8 cellular contexts compared by ENCODE assay signal in the genomic region with DNA sequence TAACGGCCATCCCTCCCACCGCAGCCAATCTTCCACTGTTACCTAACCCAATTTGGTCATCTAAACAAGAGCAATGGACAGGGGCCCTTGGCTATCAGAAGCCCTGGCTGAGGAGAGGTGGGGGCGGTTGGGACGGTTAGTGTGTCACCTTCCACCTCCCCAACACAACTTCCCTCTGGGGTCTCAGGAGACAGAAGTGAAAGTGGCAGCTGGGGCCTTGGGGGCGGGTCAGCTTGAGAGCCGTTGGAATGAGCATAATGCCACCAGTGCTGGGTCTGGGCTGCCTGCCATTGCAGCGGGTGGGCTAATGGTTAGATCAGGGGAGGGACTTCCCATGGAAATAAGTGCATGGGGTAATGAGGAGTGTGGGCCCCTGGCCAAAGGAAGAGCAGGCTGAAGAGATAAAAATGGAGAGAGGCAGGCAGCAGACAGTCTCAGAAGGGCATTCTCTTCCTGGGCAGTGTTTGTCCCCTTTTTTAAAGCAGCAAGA. TPM values are rescaled to one million over a fixed set of nuclear protein-coding genes. Genes with fewer than 3 reads are reported as not detected.
DNase-seq lines count a peak whose midpoint lies in the region; ATAC-seq and TF ChIP-seq lines count a peak whose summit lies in the region.

No MANE protein-coding gene starts in this region.

- POLR2A ChIA-PET in activated B cell treated with CpG ODN at 0.5 μM for 24 hours (lab: Charles Lee): interaction anchor here (0.6 to 22.2 kb wide), 11 partner anchors 6 to 236 kb away, joined by 3 to 1179 read pairs (median 6); partner anchors contain the start of genes GPATCH4, ISG20L2, MEF2D and METTL25B

- H3K9me3 Mint-ChIP-seq in activated naive CD4-positive, alpha-beta T cell treated with anti-CD3 and anti-CD28 coated beads, Interleukin-2, amount 50 U/mL, for 72 hours: no peaks in the 10 kb centered on the region
- H3K9me3 Mint-ChIP-seq in activated B cell treated with CpG ODN at 0.5 μM for 24 hours: no peaks in the 10 kb centered on the region

- intact Hi-C loops in activated B cell treated with CpG ODN at 0.5 μM for 24 hours (cut with micrococcal nuclease): loop anchor here (1.0 kb wide), 3 partner anchors 8 to 35 kb away; partner anchors contain the start of gene MEF2D

- 25 to 38% methylated on average over 7 of the region's 7 CpGs for WGBS in upper lobe of left lung, 2 donors

- no peak for TF ChIP-seq POLR2A in upper lobe of left lung (IDR thresholded peaks at IDR 0.05)

- no peaks in the 10 kb centered on the region for H3K27me3 ChIP-seq in upper lobe of left lung

- H3K36me3 ChIP-seq in upper lobe of left lung: peaks cover 0 to 9% (median 0%) of the 10 kb centered on the region in 4 donors

- CTCF ChIA-PET in activated B cell treated with CpG ODN at 0.5 μM for 24 hours (lab: Charles Lee): interaction anchor here (0.6 to 2.8 kb wide), 7 partner anchors 8 to 233 kb away, joined by 3 to 25 read pairs (median 5); partner anchors contain the start of gene MEF2D

- peaks cover 8 to 27% of the 10 kb centered on the region in 2 donors for H3K36me3 Mint-ChIP-seq in activated naive CD4-positive, alpha-beta T cell treated with anti-CD3 and anti-CD28 coated beads, Interleukin-2, amount 50 U/mL, for 72 hours
- H3K36me3 Mint-ChIP-seq in activated B cell treated with CpG ODN at 0.5 μM for 24 hours (ENCODE audit: low read depth): peaks cover 42% of the 10 kb centered on the region

- H3K27ac Mint-ChIP-seq in activated naive CD4-positive, alpha-beta T cell treated with anti-CD3 and anti-CD28 coated beads, Interleukin-2, amount 50 U/mL, for 72 hours: peak overlapping the region; percentile 4 to 45
- H3K27ac Mint-ChIP-seq in activated B cell treated with CpG ODN at 0.5 μM for 24 hours: peak overlapping the region; percentile 97

- H3K9me3 ChIP-seq in upper lobe of left lung: no peaks in the 10 kb centered on the region

- ATAC-seq in activated naive CD4-positive, alpha-beta T cell treated with anti-CD3 and anti-CD28 coated beads, Interleukin-2, amount 50 U/mL, for 72 hours: no peak
- peak; percentile 70 for ATAC-seq in activated B cell treated with CpG ODN at 0.5 μM for 24 hours (ENCODE audit: low read depth)
- ATAC-seq in upper lobe of left lung (ENCODE audit: low FRiP score in 2 of 2): peak in 1 of 2 donors; percentile 9
- ATAC-seq in GM21390 (IDR thresholded peaks at IDR 0.05; ENCODE audit: unreplicated experiment): no peak
- no peak for ATAC-seq in HG03097 (IDR thresholded peaks at IDR 0.05; ENCODE audit: low FRiP score, unreplicated experiment)

- TF ChIP-seq CTCF in activated B cell treated with CpG ODN at 0.5 μM for 24 hours (IDR thresholded peaks at IDR 0.05): no peak
- TF ChIP-seq CTCF in upper lobe of left lung (IDR thresholded peaks at IDR 0.05): no peak

- no peak for DNase-seq in activated naive CD4-positive, alpha-beta T cell treated with anti-CD3 and anti-CD28 coated beads, Interleukin-2, amount 50 U/mL, for 72 hours (ENCODE audit: low spot score in 2 of 2)
- DNase-seq in activated naive CD4-positive, alpha-beta T cell treated with Interleukin-2 at 50 U/mL for 16 hours: no peak
- DNase-seq in activated B cell treated with CpG ODN at 0.5 μM for 24 hours: peak; percentile 69
- peak; percentile 76 for DNase-seq in medulla oblongata (ENCODE audit: extremely low spot score)
- no peak for DNase-seq in upper lobe of left lung
- no peak for DNase-seq in activated CD8-positive, alpha-beta memory T cell treated with anti-CD3 and anti-CD28 coated beads, Interleukin-2, amount 50 U/mL, for 4 hours

- TF ChIP-seq EP300 in upper lobe of left lung (IDR thresholded peaks at IDR 0.05): no peak

- peaks cover 99% of the 10 kb centered on the region for H3K4me1 Mint-ChIP-seq in activated B cell treated with CpG ODN at 0.5 μM for 24 hours

- peak overlapping the region; percentile 59 to 88 (median 80) for H3K27ac ChIP-seq in upper lobe of left lung

- no peaks in the 10 kb centered on the region for H3K27me3 Mint-ChIP-seq in activated B cell treated with CpG ODN at 0.5 μM for 24 hours

- peak overlapping the region in 1 of 4 donors; percentile 7 for H3K4me3 ChIP-seq in upper lobe of left lung

- H3K4me3 Mint-ChIP-seq in activated B cell treated with CpG ODN at 0.5 μM for 24 hours: peak overlapping the region; percentile 88

- peaks cover 100% of the 10 kb centered on the region in 4 donors for H3K4me1 ChIP-seq in upper lobe of left lung

RNA-seq across cellular contexts. Expression of gene MEF2D, which starts 7.9 kb away (rescaled TPM):
- 10 to 100 TPM; 31.7 to 62.5 TPM for total RNA-seq in activated naive CD4-positive, alpha-beta T cell treated with anti-CD3 and anti-CD28 coated beads, Interleukin-2, amount 50 U/mL, for 72 hours
- total RNA-seq in activated B cell treated with CpG ODN at 0.5 μM for 24 hours (101 and 114 TPM in 2 replicates), upper lobe of left lung (100 to 1,000 TPM in 2 of 6 donors, 10 to 100 TPM in 4; 42.7 to 146 (median 58.7) TPM)

Comparison
In these comparisons a context has a peak if more than half of its experiments do, and no peak if none do; other contexts are left out.
1. DNase-seq: peak in activated B cell treated with CpG ODN at 0.5 μM for 24 hours (single experiment) and medulla oblongata (single experiment); none in activated naive CD4-positive, alpha-beta T cell treated with anti-CD3 and anti-CD28 coated beads, Interleukin-2, amount 50 U/mL, for 72 hours (0 of 2), activated naive CD4-positive, alpha-beta T cell treated with Interleukin-2 at 50 U/mL for 16 hours (single experiment), upper lobe of left lung (0 of 2) and activated CD8-positive, alpha-beta memory T cell treated with anti-CD3 and anti-CD28 coated beads, Interleukin-2, amount 50 U/mL, for 4 hours (single experiment).